In the genomic region with DNA sequence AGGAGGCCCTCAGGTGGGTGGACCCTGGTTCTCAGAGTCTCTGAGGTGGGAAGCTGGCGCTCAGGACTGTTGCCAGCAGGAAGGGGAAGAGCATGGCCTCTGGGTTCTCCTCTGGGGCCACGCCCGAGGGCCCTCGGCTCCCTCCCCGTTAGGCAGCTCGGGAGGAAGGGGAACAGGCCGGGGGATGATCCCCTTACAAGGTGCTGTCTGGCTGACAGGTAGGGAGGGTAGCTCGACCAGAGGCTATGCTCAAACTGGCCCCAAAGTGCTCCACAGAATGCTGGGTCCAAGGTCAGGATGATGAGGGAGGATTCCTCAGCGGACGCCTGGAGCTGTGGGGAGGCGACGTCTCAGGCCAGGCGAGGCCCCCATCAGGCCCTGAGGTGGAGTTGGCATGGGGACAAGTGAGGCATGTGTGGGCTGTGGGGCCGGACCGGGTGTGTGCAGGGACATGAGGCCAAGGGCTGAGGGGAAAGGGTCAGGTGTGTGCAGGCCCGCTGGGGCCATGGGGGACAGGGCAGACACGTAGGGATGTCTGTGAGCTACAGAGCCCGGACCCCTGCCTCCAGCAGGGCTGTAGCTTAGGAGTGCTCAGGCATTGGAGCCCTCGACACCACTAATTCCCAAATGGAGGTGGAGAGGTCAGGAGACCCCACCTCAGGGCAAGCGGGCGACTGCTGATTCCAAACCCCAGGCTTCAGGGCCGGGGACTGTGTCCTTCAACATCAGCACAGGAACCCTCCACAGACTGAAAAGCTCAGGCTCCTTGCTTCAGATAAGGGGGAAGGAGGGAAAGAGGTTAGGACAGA, we compare ENCODE assay signal across 8 cellular contexts. TPM values are rescaled to one million over a fixed set of nuclear protein-coding genes. Genes with fewer than 3 reads are reported as not detected.
DNase-seq lines count a peak whose midpoint lies in the region; ATAC-seq and TF ChIP-seq lines count a peak whose summit lies in the region.

No MANE protein-coding gene starts in this region.

- peaks cover 59% of the 10 kb centered on the region for H3K27me3 Mint-ChIP-seq in mesothelial cell of epicardium (ENCODE audit: low read depth)

- no peaks in the 10 kb centered on the region for H3K9me3 Mint-ChIP-seq in mesothelial cell of epicardium

- no peaks in the 10 kb centered on the region for H3K36me3 Mint-ChIP-seq in mesothelial cell of epicardium

- H3K4me1 Mint-ChIP-seq in mesothelial cell of epicardium, result peaks cover 17% of the 10 kb centered on the region

- ATAC-seq in GM19328 (IDR thresholded peaks at IDR 0.05; ENCODE audit: unreplicated experiment) (no peak), HG02642 (IDR thresholded peaks at IDR 0.05; ENCODE audit: poor library complexity, unreplicated experiment) (no peak)

- peak; percentile 30 for DNase-seq in COLO668 (lab: John Stamatoyannopoulos, UW; ENCODE audit: unreplicated experiment)
- peak; percentile 61 to 84 for DNase-seq in Kasumi-1 (lab: John Stamatoyannopoulos, UW)
- DNase-seq in cerebellum (ENCODE audit: low spot score), result peak; percentile 21
- DNase-seq in mesothelial cell of epicardium (ENCODE audit: low spot score in 2 of 2, unreplicated experiment in 2 of 2), result no peak
- DNase-seq in HT-29 (ENCODE audit: low spot score), result no peak
- no peak for DNase-seq in NCI-H2227 treated with DMSO at 0.1 percent for 48 hours (lab: John Stamatoyannopoulos, UW)

- no peak for TF ChIP-seq CTCF in mesothelial cell of epicardium (IDR thresholded peaks at IDR 0.05; ENCODE audit: unreplicated experiment)

- H3K27ac Mint-ChIP-seq in mesothelial cell of epicardium, result no peak overlapping the region

- H3K4me3 Mint-ChIP-seq in mesothelial cell of epicardium, result peak overlapping the region; percentile 70

RNA-seq across cellular contexts. Expression of a gene that starts 17.1 kb away (rescaled TPM):
- 14.4 TPM for total RNA-seq in cerebellum
- total RNA-seq in mesothelial cell of epicardium, result 44.5 to 47.3 TPM (median 46.6 TPM) in 3 replicates
- 22.6 and 32.0 TPM in 2 replicates for total RNA-seq in HT-29 (2014; rRNA removed; shearing (Covaris generic))

RNA-seq across cellular contexts. Expression of a gene that starts 17.2 kb away (rescaled TPM):
- 13.1 TPM for total RNA-seq in cerebellum
- total RNA-seq in mesothelial cell of epicardium, result 23.0 to 23.8 TPM (median 23.0 TPM) in 3 replicates
- 22.1 and 35.7 TPM in 2 replicates for total RNA-seq in HT-29 (2014; rRNA removed; shearing (Covaris generic))

Comparison
In these comparisons a context has a peak if more than half of its experiments do, and no peak if none do; other contexts are left out.
1. DNase-seq: peak in COLO668 (single experiment), Kasumi-1 (2 of 2) and cerebellum (single experiment); none in mesothelial cell of epicardium (0 of 2), HT-29 (single experiment) and NCI-H2227 treated with DMSO at 0.1 percent for 48 hours (single experiment).